23 cellular contexts compared by ENCODE assay signal in the genomic region with DNA sequence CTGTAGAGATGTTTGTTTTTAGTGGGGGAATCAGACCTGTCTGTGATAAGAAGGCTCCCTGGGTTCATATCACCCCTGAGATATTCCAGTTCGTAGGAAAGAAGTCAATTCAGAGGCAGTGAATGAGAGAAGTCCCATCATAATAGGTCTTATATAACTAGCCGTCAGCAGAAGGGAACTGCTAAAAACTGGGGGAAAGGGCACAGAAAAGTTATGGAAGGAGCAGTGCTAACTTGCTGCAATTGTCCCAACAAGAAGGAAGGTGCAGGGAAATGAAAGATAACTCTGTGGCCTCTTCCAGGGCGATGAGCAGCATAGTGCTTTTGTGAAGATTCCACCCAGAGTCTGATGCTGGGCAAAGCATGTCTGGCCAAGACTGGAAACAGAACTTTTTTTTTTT. TPM values are rescaled to one million over a fixed set of nuclear protein-coding genes. Genes with fewer than 3 reads are reported as not detected.
DNase-seq lines count a peak whose midpoint lies in the region; ATAC-seq, FAIRE-seq and TF ChIP-seq lines count a peak whose summit lies in the region.
"Had no signal": no experiment of that assay in that cellular context is flagged by ENCODE, and none has a peak within 500 bp of the region (broad histone marks: within the 10 kb centered on the region; RNA-seq: fewer than 3 reads in every experiment).

No MANE protein-coding gene starts in this region.

- H3K27me3 ChIP-seq in pancreas (no peaks in the 10 kb centered on the region), Caco-2 (replicated peaks; ENCODE audit: control insufficient read depth, insufficient read depth, low read length) (no peaks in the 10 kb centered on the region)
- H3K27me3 ChIP-seq: SJCRH30 had no signal

- 37 to 41% methylated on average over 3 of the region's 3 CpGs for WGBS in pancreas, 2 donors

- peaks cover 4 to 25% (median 7%) of the 10 kb centered on the region in 3 donors for H3K4me1 ChIP-seq in pancreas
- H3K4me1 ChIP-seq in Caco-2: no peaks in the 10 kb centered on the region; the same call in 1 of the 2 replicates
- H3K4me1 ChIP-seq: BE2C, SJCRH30 had no signal

- peaks cover 2 to 4% of the 10 kb centered on the region in 2 donors for H3K36me3 Mint-ChIP-seq in activated T-cell treated with anti-CD3 and anti-CD28 coated beads, Interleukin-2, amount 50 U/mL, for 72 hours (ENCODE audit: insufficient read depth in 2 of 2)
- no peaks in the 10 kb centered on the region for H3K36me3 Mint-ChIP-seq in Caco-2 (ENCODE audit: insufficient read depth, unreplicated experiment)
- H3K36me3 Mint-ChIP-seq: CD14-positive monocyte had no signal

- no peak for FAIRE-seq in pancreas (lab: Jason Lieb, UNC)
- FAIRE-seq: GM18507, H54, RCC 7860 had no signal

- no peak overlapping the region for H3K27ac Mint-ChIP-seq in activated T-cell treated with anti-CD3 and anti-CD28 coated beads, Interleukin-2, amount 50 U/mL, for 72 hours
- no peak overlapping the region for H3K27ac Mint-ChIP-seq in Caco-2 (ENCODE audit: unreplicated experiment)
- H3K27ac Mint-ChIP-seq: CD14-positive monocyte had no signal

- H3K9me3 ChIP-seq in pancreas: no peaks in the 10 kb centered on the region
- H3K9me3 ChIP-seq in Caco-2: no peaks in the 10 kb centered on the region
- H3K9me3 ChIP-seq: BE2C had no signal

- CTCF ChIA-PET in Caco-2 (lab: Charles Lee): no interaction called here

- TF ChIP-seq CTCF in pancreas (IDR thresholded peaks at IDR 0.05) (no peak), omental fat pad (IDR thresholded peaks at IDR 0.05) (no peak), Caco-2 (IDR thresholded peaks at IDR 0.05; ENCODE audit: insufficient read depth in 1 of 2, low read depth in 1 of 2, low read length in 1 of 2, severe bottlenecking in 1 of 2, unreplicated experiment in 1 of 2) (no peak)

- peaks cover 0 to 3% of the 10 kb centered on the region in 2 donors for H3K9me3 Mint-ChIP-seq in activated T-cell treated with anti-CD3 and anti-CD28 coated beads, Interleukin-2, amount 50 U/mL, for 72 hours
- no peaks in the 10 kb centered on the region for H3K9me3 Mint-ChIP-seq in Caco-2 (ENCODE audit: unreplicated experiment)

- intact Hi-C loops in Right ventricle myocardium superior (cut with DNase I) (loop anchor here (10.0 kb wide), 1 partner anchor 226 kb away; no protein-coding TSS in a partner anchor), left ventricle myocardium superior (cut with micrococcal nuclease) (no loop called here), left colon (cut with DNase I, micrococcal nuclease) (no loop called here), pancreas (cut with DNase I) (no loop called here), Caco-2 (cut with micrococcal nuclease; ENCODE audit: unreplicated experiment) (no loop called here)

- H3K36me3 ChIP-seq in pancreas (no peaks in the 10 kb centered on the region), Caco-2 (ENCODE audit: control insufficient read depth, insufficient read depth, low read length) (no peaks in the 10 kb centered on the region)
- H3K36me3 ChIP-seq: BE2C, SJCRH30 had no signal

- no peak for DNase-seq in Right ventricle myocardium superior
- DNase-seq in left ventricle myocardium superior: no peak
- no peak for DNase-seq in left colon
- no peak for DNase-seq in pancreas
- no peak for DNase-seq in activated T-cell treated with anti-CD3 and anti-CD28 coated beads, Interleukin-2, amount 50 U/mL, for 72 hours
- no peak for DNase-seq in omental fat pad (ENCODE audit: low spot score)
- no peak for DNase-seq in NCI-H526 (lab: John Stamatoyannopoulos, UW)
- DNase-seq in Caco-2: no peak
- DNase-seq: 8988T, ACHN, BE2C, Karpas-422, NCI-H1105, NCI-H1436 treated with DMSO at 0.1 percent for 48 hours, NCI-H187 treated with DMSO at 0.1 percent for 48 hours, NCI-H2107, NCI-H524, NCI-H774, SJCRH30 had no signal

- H3K4me1 Mint-ChIP-seq in activated T-cell treated with anti-CD3 and anti-CD28 coated beads, Interleukin-2, amount 50 U/mL, for 72 hours (ENCODE audit: low read depth): peaks cover 21% of the 10 kb centered on the region
- no peaks in the 10 kb centered on the region for H3K4me1 Mint-ChIP-seq in Caco-2 (ENCODE audit: low read depth, unreplicated experiment)

- H3K4me3 ChIP-seq in pancreas: peak overlapping the region in 2 of 4 donors; percentile 9 to 17
- H3K4me3 ChIP-seq in Caco-2 (ENCODE audit: low read depth, low read length): no peak overlapping the region
- H3K4me3 ChIP-seq: SJCRH30 had no signal

- no peak overlapping the region for H3K4me3 Mint-ChIP-seq in activated T-cell treated with anti-CD3 and anti-CD28 coated beads, Interleukin-2, amount 50 U/mL, for 72 hours
- H3K4me3 Mint-ChIP-seq in Caco-2 (ENCODE audit: unreplicated experiment): no peak overlapping the region

- BruUV-seq in Caco-2 (replicated peaks; lab: Mats Ljungman, UMichigan): no TSS peak

- POLR2A ChIA-PET in Caco-2 (lab: Charles Lee): no interaction called here

- peak overlapping the region in 2 of 4 donors; percentile 60 to 68 for H3K27ac ChIP-seq in pancreas
- H3K27ac ChIP-seq: SJCRH30 had no signal

- ATAC-seq in Right ventricle myocardium superior (ENCODE audit: poor library complexity) (peak; percentile 30), left ventricle myocardium superior (no peak), left colon (peak; percentile 38), pancreas (peak; percentile 15 to 46 (median 30)), omental fat pad (ENCODE audit: low FRiP score) (no peak)
- ATAC-seq in activated T-cell treated with anti-CD3 and anti-CD28 coated beads, Interleukin-2, amount 50 U/mL, for 72 hours (replicated peaks in 1 of 2): no peak

- peaks cover 30% of the 10 kb centered on the region for H3K27me3 Mint-ChIP-seq in activated T-cell treated with anti-CD3 and anti-CD28 coated beads, Interleukin-2, amount 50 U/mL, for 72 hours (ENCODE audit: low read depth)
- H3K27me3 Mint-ChIP-seq in Caco-2 (ENCODE audit: insufficient read depth, unreplicated experiment): peaks cover 2% of the 10 kb centered on the region

RNA-seq across cellular contexts. Expression of gene CA12, which starts 9.0 kb away (rescaled TPM):
- 0.27 TPM for total RNA-seq in Right ventricle myocardium superior
- 0.74 TPM for total RNA-seq in left ventricle myocardium superior
- total RNA-seq in left colon: 100 to 1,000 TPM; 255 to 397 TPM
- total RNA-seq in pancreas: 10 to 100 TPM; 10.2 to 49.6 (median 28.6) TPM
- polyA plus RNA-seq in pancreas: 10 to 100 TPM in 1 of 2 donors, 1 to 10 TPM in 1; 7.5 to 21.0 TPM
- total RNA-seq in activated T-cell treated with anti-CD3 and anti-CD28 coated beads, Interleukin-2, amount 50 U/mL, for 72 hours: 1 to 10 TPM in 1 of 2 donors, under 1 TPM in 1; 0.55 to 2.4 TPM
- 10 to 100 TPM in 2 of 4 donors, 1 to 10 TPM in 1, under 1 TPM in 1; 0.75 to 27.1 (median 10.2) TPM for total RNA-seq in omental fat pad
- total RNA-seq in Caco-2 (2022): 1.0 and 1.3 TPM in 2 replicates
- polyA plus RNA-seq: CD14-positive monocyte had no signal

Comparison
In these comparisons a context has a peak if more than half of its experiments do, and no peak if none do; other contexts are left out.
1. ATAC-seq: peak in Right ventricle myocardium superior (single experiment), left colon (single experiment) and pancreas (4 of 4); none in left ventricle myocardium superior (single experiment), activated T-cell treated with anti-CD3 and anti-CD28 coated beads, Interleukin-2, amount 50 U/mL, for 72 hours (0 of 2) and omental fat pad (single experiment).
2. RNA of gene CA12, which starts 9.0 kb away (total RNA-seq): 255 to 397 TPM in left colon; 10.2 to 49.6 TPM in pancreas, 0.75 to 27.1 TPM in omental fat pad, 0.55 to 2.4 TPM in activated T-cell treated with anti-CD3 and anti-CD28 coated beads, Interleukin-2, amount 50 U/mL, for 72 hours, 1.0 to 1.3 TPM in Caco-2, 0.74 TPM in left ventricle myocardium superior (single experiment) and 0.27 TPM in Right ventricle myocardium superior (single experiment); every median in the first group is over 4 times any median in the second.